9 cellular contexts compared by ENCODE assay signal in genomic region chr2:18987592-18988073, GRCh38.
DNase-seq lines count a peak whose midpoint lies in the region; ATAC-seq and TF ChIP-seq lines count a peak whose summit lies in the region.
"Had no signal": no experiment of that assay in that cellular context is flagged by ENCODE, and none has a peak within 500 bp of the region (broad histone marks: within the 10 kb centered on the region; RNA-seq: fewer than 3 reads in every experiment).

No MANE protein-coding gene starts in this region.

- H3K36me3 Mint-ChIP-seq in activated CD4-positive, alpha-beta T cell treated with anti-CD3 and anti-CD28 coated beads for 36 hours (ENCODE audit: low read depth), result no peaks in the 10 kb centered on the region
- no peaks in the 10 kb centered on the region for H3K36me3 Mint-ChIP-seq in CD4-positive, alpha-beta T cell (ENCODE audit: low read depth)

- H3K27ac Mint-ChIP-seq in activated CD4-positive, alpha-beta T cell treated with anti-CD3 and anti-CD28 coated beads for 36 hours, result no peak overlapping the region
- no peak overlapping the region for H3K27ac Mint-ChIP-seq in CD4-positive, alpha-beta T cell
- H3K27ac Mint-ChIP-seq: dendritic cell treated with granulocyte-macrophage colony-stimulating factor and Interleukin-4, amounts not matched to agents 40 ng/mL and 50 ng/mL, for 4 days had no signal

- intact Hi-C loops in activated CD4-positive, alpha-beta T cell treated with anti-CD3 and anti-CD28 coated beads for 36 hours (cut with DNase I, micrococcal nuclease), result no loop called here
- intact Hi-C loops in CD4-positive, alpha-beta T cell (cut with DNase I, micrococcal nuclease), result no loop called here

- H3K27me3 ChIP-seq in gastroesophageal sphincter, result no peaks in the 10 kb centered on the region
- no peaks in the 10 kb centered on the region for H3K27me3 ChIP-seq in CD4-positive, alpha-beta T cell (ENCODE audit: control insufficient read depth, insufficient read depth, low read length)

- ATAC-seq in gastroesophageal sphincter (peak; percentile 52), GM21723 (IDR thresholded peaks at IDR 0.05; ENCODE audit: unreplicated experiment) (no peak)
- ATAC-seq in activated CD4-positive, alpha-beta T cell treated with anti-CD3 and anti-CD28 coated beads for 36 hours, result no peak
- no peak for ATAC-seq in CD4-positive, alpha-beta T cell (ENCODE audit: poor library complexity)

- H3K4me3 ChIP-seq in HFF-Myc (replicated peaks; ENCODE audit: low read depth, low read length), result no peak overlapping the region
- H3K4me3 ChIP-seq in gastroesophageal sphincter, result no peak overlapping the region
- no peak overlapping the region for H3K4me3 ChIP-seq in skeletal muscle cell (ENCODE audit: low read depth, low read length)

- no peaks in the 10 kb centered on the region for H3K36me3 ChIP-seq in gastroesophageal sphincter

- CTCF ChIA-PET in activated CD4-positive, alpha-beta T cell treated with anti-CD3 and anti-CD28 coated beads for 36 hours (lab: Charles Lee), result no interaction called here
- CTCF ChIA-PET in CD4-positive, alpha-beta T cell (lab: Charles Lee), result no interaction called here

- TF ChIP-seq POLR2A in gastroesophageal sphincter (IDR thresholded peaks at IDR 0.05), result no peak

- no peak for TF ChIP-seq EP300 in gastroesophageal sphincter (IDR thresholded peaks at IDR 0.05)

- DNase-seq in HFF-Myc (ENCODE audit: extremely low read depth, low read depth), result peak; percentile 67
- peak; percentile 40 for DNase-seq in RPMI8226
- peak; percentile 81 for DNase-seq in skeletal muscle cell (ENCODE audit: low read depth)
- no peak for DNase-seq in stimulated activated CD4-positive, alpha-beta T cell treated with anti-CD3 and anti-CD28 coated beads, Interleukin-2, amount 100 ng/mL, for 24 hours
- no peak for DNase-seq in activated CD4-positive, alpha-beta T cell treated with anti-CD3 and anti-CD28 coated beads for 36 hours
- DNase-seq in CD4-positive, alpha-beta T cell, result no peak

- H3K27me3 Mint-ChIP-seq in activated CD4-positive, alpha-beta T cell treated with anti-CD3 and anti-CD28 coated beads for 36 hours, result no peaks in the 10 kb centered on the region
- no peaks in the 10 kb centered on the region for H3K27me3 Mint-ChIP-seq in CD4-positive, alpha-beta T cell
- H3K27me3 Mint-ChIP-seq: dendritic cell treated with granulocyte-macrophage colony-stimulating factor and Interleukin-4, amounts not matched to agents 40 ng/mL and 50 ng/mL, for 4 days had no signal

- no peak overlapping the region for H3K4me3 Mint-ChIP-seq in activated CD4-positive, alpha-beta T cell treated with anti-CD3 and anti-CD28 coated beads for 36 hours
- H3K4me3 Mint-ChIP-seq in CD4-positive, alpha-beta T cell, result no peak overlapping the region
- H3K4me3 Mint-ChIP-seq: dendritic cell treated with granulocyte-macrophage colony-stimulating factor and Interleukin-4, amounts not matched to agents 40 ng/mL and 50 ng/mL, for 4 days had no signal

- no peaks in the 10 kb centered on the region for H3K9me3 ChIP-seq in gastroesophageal sphincter
- H3K9me3 ChIP-seq in CD4-positive, alpha-beta T cell (ENCODE audit: control insufficient read depth, low read length), result no peaks in the 10 kb centered on the region

- H3K4me1 ChIP-seq in gastroesophageal sphincter, result peaks cover 6 to 39% (median 10%) of the 10 kb centered on the region in 3 donors

- no peaks in the 10 kb centered on the region for H3K4me1 Mint-ChIP-seq in activated CD4-positive, alpha-beta T cell treated with anti-CD3 and anti-CD28 coated beads for 36 hours
- H3K4me1 Mint-ChIP-seq in CD4-positive, alpha-beta T cell (ENCODE audit: low read depth), result no peaks in the 10 kb centered on the region

- peak overlapping the region in 2 of 4 donors; percentile 33 to 36 for H3K27ac ChIP-seq in gastroesophageal sphincter
- H3K27ac ChIP-seq in CD4-positive, alpha-beta T cell (ENCODE audit: low read depth, low read length), result no peak overlapping the region

- 5 to 9% methylated on average over 4 of the region's 4 CpGs for WGBS in gastroesophageal sphincter (ENCODE audit: low coverage in 1 of 2), 2 donors

- H3K9me3 Mint-ChIP-seq in activated CD4-positive, alpha-beta T cell treated with anti-CD3 and anti-CD28 coated beads for 36 hours (ENCODE audit: low read depth), result no peaks in the 10 kb centered on the region
- H3K9me3 Mint-ChIP-seq in CD4-positive, alpha-beta T cell, result no peaks in the 10 kb centered on the region
- H3K9me3 Mint-ChIP-seq: dendritic cell treated with granulocyte-macrophage colony-stimulating factor and Interleukin-4, amounts not matched to agents 40 ng/mL and 50 ng/mL, for 4 days had no signal

- POLR2A ChIA-PET in activated CD4-positive, alpha-beta T cell treated with anti-CD3 and anti-CD28 coated beads for 36 hours (lab: Charles Lee), result no interaction called here
- POLR2A ChIA-PET in CD4-positive, alpha-beta T cell (lab: Charles Lee), result no interaction called here

- TF ChIP-seq CTCF in HFF-Myc (IDR thresholded peaks at IDR 0.05; ENCODE audit: low read depth, low read length, missing control alignments), result peak; percentile 14
- peak in 3 of 4 experiments; percentile 8 to 54 (median 36) for TF ChIP-seq CTCF in gastroesophageal sphincter (IDR thresholded peaks at IDR 0.05)
- no peak for TF ChIP-seq CTCF in CD4-positive, alpha-beta T cell (IDR thresholded peaks at IDR 0.05)

Comparison
In these comparisons a context has a peak if more than half of its experiments do, and no peak if none do; other contexts are left out.
1. DNase-seq: peak in HFF-Myc (single experiment), RPMI8226 (single experiment) and skeletal muscle cell (single experiment); none in stimulated activated CD4-positive, alpha-beta T cell treated with anti-CD3 and anti-CD28 coated beads, Interleukin-2, amount 100 ng/mL, for 24 hours (0 of 2), activated CD4-positive, alpha-beta T cell treated with anti-CD3 and anti-CD28 coated beads for 36 hours (single experiment) and CD4-positive, alpha-beta T cell (0 of 10).